Comparison of ENCODE assay signal across 8 cellular contexts in genomic region chr4:147057631-147057980, GRCh38.
A peak's percentile ranks its signal among the peaks of the same experiment; 100 is the strongest.
DNase-seq lines count a peak whose midpoint lies in the region; ATAC-seq and TF ChIP-seq lines count a peak whose summit lies in the region.

No MANE protein-coding gene starts in this region.

- no peaks in the 10 kb centered on the region for H3K36me3 Mint-ChIP-seq in CD4-positive, alpha-beta memory T cell
- no peaks in the 10 kb centered on the region for H3K36me3 Mint-ChIP-seq in natural killer cell treated with Interleukin-12 subunit alpha and Interleukin-12 subunit beta and Interleukin-15 and Interleukin-18, amount 100 ng/mL, for 72 hours

- POLR2A ChIA-PET in CD4-positive, alpha-beta memory T cell (lab: Charles Lee; ENCODE audit: partially characterized antibody): no interaction called here

- intact Hi-C loops in CD4-positive, alpha-beta memory T cell (cut with micrococcal nuclease): no loop called here

- no peak for ATAC-seq in natural killer cell treated with Interleukin-12 subunit alpha and Interleukin-12 subunit beta and Interleukin-15 and Interleukin-18, amount 100 ng/mL, for 72 hours
- ATAC-seq in HG02852 (IDR thresholded peaks at IDR 0.05; ENCODE audit: unreplicated experiment): no peak

- H3K9me3 Mint-ChIP-seq in CD4-positive, alpha-beta memory T cell: no peaks in the 10 kb centered on the region
- no peaks in the 10 kb centered on the region for H3K9me3 Mint-ChIP-seq in natural killer cell treated with Interleukin-12 subunit alpha and Interleukin-12 subunit beta and Interleukin-15 and Interleukin-18, amount 100 ng/mL, for 72 hours

- CTCF ChIA-PET in CD4-positive, alpha-beta memory T cell (lab: Charles Lee; ENCODE audit: partially characterized antibody): interaction anchor here (0.6 to 1.3 kb wide), 2 partner anchors 40 to 809 kb away, joined by 3 to 4 read pairs; no protein-coding TSS in a partner anchor

- no peak overlapping the region for H3K27ac ChIP-seq in CD4-positive, alpha-beta memory T cell (ENCODE audit: low read depth, low read length)
- H3K27ac ChIP-seq in KOPT-K1 (ENCODE audit: low read depth, low read length, poor library complexity, severe bottlenecking): peak overlapping the region; percentile 46

- H3K27me3 Mint-ChIP-seq in CD4-positive, alpha-beta memory T cell: peaks cover under 1 to 7% of the 10 kb centered on the region in 2 donors
- peaks cover 12 to 16% of the 10 kb centered on the region in 2 donors for H3K27me3 Mint-ChIP-seq in natural killer cell treated with Interleukin-12 subunit alpha and Interleukin-12 subunit beta and Interleukin-15 and Interleukin-18, amount 100 ng/mL, for 72 hours

- H3K9me3 ChIP-seq in CD4-positive, alpha-beta memory T cell (ENCODE audit: control insufficient read depth in 1 of 2, low read length in 2 of 2): no peaks in the 10 kb centered on the region
- H3K9me3 ChIP-seq in KOPT-K1 (ENCODE audit: insufficient read depth, low read length, poor library complexity, severe bottlenecking): no peaks in the 10 kb centered on the region

- H3K36me3 ChIP-seq in CD4-positive, alpha-beta memory T cell (ENCODE audit: insufficient read depth, low read length): no peaks in the 10 kb centered on the region
- no peaks in the 10 kb centered on the region for H3K36me3 ChIP-seq in KOPT-K1 (ENCODE audit: insufficient read depth, low read length)

- TF ChIP-seq CTCF in cardiac fibroblast (IDR thresholded peaks at IDR 0.05; ENCODE audit: low read depth, low read length): no peak

- peak overlapping the region; percentile 78 to 91 (median 88) for H3K4me3 Mint-ChIP-seq in CD4-positive, alpha-beta memory T cell
- peak overlapping the region; percentile 76 for H3K4me3 Mint-ChIP-seq in natural killer cell treated with Interleukin-12 subunit alpha and Interleukin-12 subunit beta and Interleukin-15 and Interleukin-18, amount 100 ng/mL, for 72 hours

- H3K27ac Mint-ChIP-seq in CD4-positive, alpha-beta memory T cell: peak overlapping the region in 6 of 7 donors; percentile 42 to 91 (median 88)
- peak overlapping the region; percentile 39 to 62 for H3K27ac Mint-ChIP-seq in natural killer cell treated with Interleukin-12 subunit alpha and Interleukin-12 subunit beta and Interleukin-15 and Interleukin-18, amount 100 ng/mL, for 72 hours

- no peaks in the 10 kb centered on the region for H3K4me1 ChIP-seq in CD4-positive, alpha-beta memory T cell (ENCODE audit: insufficient read depth, low read length)

- H3K4me3 ChIP-seq in CD4-positive, alpha-beta memory T cell (ENCODE audit: low read length in 2 of 2): peak overlapping the region in 1 of 2 donors; percentile 49
- H3K4me3 ChIP-seq in cardiac fibroblast (replicated peaks in 1 of 2; ENCODE audit: low read depth in 2 of 2, low read length in 2 of 2): peak overlapping the region in 1 of 2 donors; percentile 13

- peaks cover 5 to 12% (median 7%) of the 10 kb centered on the region in 4 donors for H3K4me1 Mint-ChIP-seq in CD4-positive, alpha-beta memory T cell
- peaks cover 11 to 13% of the 10 kb centered on the region in 2 donors for H3K4me1 Mint-ChIP-seq in natural killer cell treated with Interleukin-12 subunit alpha and Interleukin-12 subunit beta and Interleukin-15 and Interleukin-18, amount 100 ng/mL, for 72 hours (ENCODE audit: low read depth in 2 of 2)

- no peaks in the 10 kb centered on the region for H3K27me3 ChIP-seq in CD4-positive, alpha-beta memory T cell (ENCODE audit: insufficient read depth, low read length)

- DNase-seq in CD4-positive, alpha-beta memory T cell: peak in 1 of 5 donors; percentile 7
- DNase-seq in cardiac fibroblast (ENCODE audit: low read depth in 2 of 2) (peak; percentile 58 to 67), iPS-NIHi11 (ENCODE audit: low spot score) (no peak), mucosa of gallbladder (ENCODE audit: low spot score) (no peak), DMS53 treated with DMSO at 0.1 percent for 48 hours (lab: John Stamatoyannopoulos, UW; ENCODE audit: unreplicated experiment) (no peak)
- DNase-seq in natural killer cell treated with Interleukin-12 subunit alpha and Interleukin-12 subunit beta and Interleukin-15 and Interleukin-18, amount 100 ng/mL, for 72 hours (ENCODE audit: low spot score): no peak

Comparison
In these comparisons a context has a peak if more than half of its experiments do, and no peak if none do; other contexts are left out.
1. DNase-seq: peak in cardiac fibroblast (2 of 2); none in natural killer cell treated with Interleukin-12 subunit alpha and Interleukin-12 subunit beta and Interleukin-15 and Interleukin-18, amount 100 ng/mL, for 72 hours (single experiment), iPS-NIHi11 (single experiment), mucosa of gallbladder (single experiment) and DMS53 treated with DMSO at 0.1 percent for 48 hours (single experiment).